ENCODE assay signal across 8 cellular contexts in the genomic region with DNA sequence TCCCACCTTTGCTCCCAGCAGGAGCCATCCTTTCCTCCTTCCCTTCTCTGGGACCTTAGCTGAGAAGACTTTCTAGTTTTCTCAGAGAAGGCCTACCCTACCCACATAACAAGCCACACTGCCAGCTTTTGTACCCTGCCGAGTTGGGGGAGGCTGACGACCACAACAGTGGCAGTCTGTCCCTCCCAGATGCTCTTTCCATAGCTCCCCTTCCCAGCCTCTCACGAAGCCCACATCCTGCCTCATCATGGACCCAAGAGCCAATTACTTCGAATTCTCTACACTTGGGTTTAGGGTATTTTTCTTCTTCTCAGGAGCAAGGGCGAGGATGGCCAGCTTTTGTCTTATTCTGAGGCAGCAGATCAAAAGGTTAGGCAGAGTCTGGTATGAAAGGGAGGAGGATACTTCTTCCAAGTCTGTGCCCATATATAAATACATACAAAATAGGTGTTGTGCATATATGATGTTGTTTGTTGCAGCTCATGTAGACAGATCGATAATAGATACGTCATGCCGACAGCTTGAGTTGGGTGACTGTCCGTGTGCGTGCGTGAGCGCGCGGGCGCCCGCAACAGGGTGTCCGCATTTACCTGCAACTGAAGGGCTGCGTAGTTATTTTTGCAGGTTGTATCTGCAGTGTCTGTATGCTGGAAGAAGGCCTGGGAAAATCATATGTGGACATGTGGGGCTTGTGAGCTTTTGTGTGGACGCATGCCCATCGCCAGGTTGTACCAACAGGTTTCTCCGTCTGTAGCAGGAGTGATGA.
DNase-seq lines count a peak whose midpoint lies in the region; ATAC-seq and TF ChIP-seq lines count a peak whose summit lies in the region.

No MANE protein-coding gene starts in this region.

- H3K4me1 Mint-ChIP-seq in stimulated activated naive CD8-positive, alpha-beta T cell treated with anti-CD3 and anti-CD28 coated beads, Interleukin-15, Interleukin-2, amounts not matched to agents 100 ng/mL and 50 ng/mL, for 24 hours (ENCODE audit: low read depth) = peaks cover 14% of the 10 kb centered on the region
- H3K4me1 Mint-ChIP-seq in memory B cell = peaks cover 19% of the 10 kb centered on the region

- H3K4me3 ChIP-seq in astrocyte of the spinal cord (ENCODE audit: low read depth, low read length) = peak overlapping the region; percentile 52

- in situ Hi-C loops in astrocyte of the spinal cord (cut with HindIII; ENCODE audit: low sequenced_read_pairs) = no loop called here

- no peak for ATAC-seq in stimulated activated naive CD8-positive, alpha-beta T cell treated with anti-CD3 and anti-CD28 coated beads, Interleukin-15, Interleukin-2, amounts not matched to agents 100 U/mL and 50 U/mL, for 24 hours
- ATAC-seq in memory B cell (ENCODE audit: low read depth) (no peak), HG03442 (IDR thresholded peaks at IDR 0.05; ENCODE audit: unreplicated experiment) (no peak), HG02885 (IDR thresholded peaks at IDR 0.05; ENCODE audit: poor library complexity, unreplicated experiment) (no peak)

- H3K9me3 Mint-ChIP-seq in stimulated activated naive CD8-positive, alpha-beta T cell treated with anti-CD3 and anti-CD28 coated beads, Interleukin-15, Interleukin-2, amounts not matched to agents 100 ng/mL and 50 ng/mL, for 24 hours = no peaks in the 10 kb centered on the region
- H3K9me3 Mint-ChIP-seq in memory B cell = no peaks in the 10 kb centered on the region

- no peak for TF ChIP-seq CTCF in astrocyte of the spinal cord (IDR thresholded peaks at IDR 0.05; ENCODE audit: low read depth, low read length)

- H3K27ac Mint-ChIP-seq in stimulated activated naive CD8-positive, alpha-beta T cell treated with anti-CD3 and anti-CD28 coated beads, Interleukin-15, Interleukin-2, amounts not matched to agents 100 ng/mL and 50 ng/mL, for 24 hours = no peak overlapping the region
- H3K27ac Mint-ChIP-seq in memory B cell = no peak overlapping the region

- H3K27me3 Mint-ChIP-seq in stimulated activated naive CD8-positive, alpha-beta T cell treated with anti-CD3 and anti-CD28 coated beads, Interleukin-15, Interleukin-2, amounts not matched to agents 100 ng/mL and 50 ng/mL, for 24 hours = peaks cover 8% of the 10 kb centered on the region
- peaks cover 6% of the 10 kb centered on the region for H3K27me3 Mint-ChIP-seq in memory B cell

- H3K36me3 Mint-ChIP-seq in stimulated activated naive CD8-positive, alpha-beta T cell treated with anti-CD3 and anti-CD28 coated beads, Interleukin-15, Interleukin-2, amounts not matched to agents 100 ng/mL and 50 ng/mL, for 24 hours (ENCODE audit: low read depth) = no peaks in the 10 kb centered on the region
- H3K36me3 Mint-ChIP-seq in memory B cell = peaks cover 2% of the 10 kb centered on the region

- no peak for DNase-seq in stimulated activated naive CD8-positive, alpha-beta T cell treated with anti-CD3 and anti-CD28 coated beads, Interleukin-15, Interleukin-2, amounts not matched to agents 100 U/mL and 50 U/mL, for 24 hours
- DNase-seq in astrocyte of the spinal cord (ENCODE audit: low read depth, low spot score) (no peak), memory B cell (ENCODE audit: low spot score in 2 of 2) (no peak), pons (ENCODE audit: low spot score) (no peak)
- DNase-seq in activated CD4-positive, alpha-beta T cell treated with anti-CD3 and anti-CD28 coated beads for 4 hours = no peak

- H3K4me3 Mint-ChIP-seq in stimulated activated naive CD8-positive, alpha-beta T cell treated with anti-CD3 and anti-CD28 coated beads, Interleukin-15, Interleukin-2, amounts not matched to agents 100 ng/mL and 50 ng/mL, for 24 hours = peak overlapping the region; percentile 81
- peak overlapping the region; percentile 85 for H3K4me3 Mint-ChIP-seq in memory B cell
